ENCODE assay signal across 12 cellular contexts in genomic region chr14:61469771-61470170, GRCh38.
A peak's percentile ranks its signal among the peaks of the same experiment; 100 is the strongest.
DNase-seq lines count a peak whose midpoint lies in the region; ATAC-seq and TF ChIP-seq lines count a peak whose summit lies in the region.
"Had no signal": no experiment of that assay in that cellular context is flagged by ENCODE, and none has a peak within 500 bp of the region (broad histone marks: within the 10 kb centered on the region; RNA-seq: fewer than 3 reads in every experiment).

No MANE protein-coding gene starts in this region.

- intact Hi-C loops in activated CD8-positive, alpha-beta T cell treated with anti-CD3 and anti-CD28 coated beads for 36 hours (cut with micrococcal nuclease), result loop anchor here (5.0 to 10.0 kb wide), 4 partner anchors 103 to 655 kb away; partner anchors contain the start of gene HIF1A

- peaks cover 83% of the 10 kb centered on the region for H3K4me1 Mint-ChIP-seq in activated CD8-positive, alpha-beta T cell treated with anti-CD3 and anti-CD28 coated beads for 36 hours (ENCODE audit: low read depth)

- no peak overlapping the region for H2AFZ ChIP-seq in ACC112 (ENCODE audit: low read length, unreplicated experiment)

- CTCF ChIA-PET in activated CD8-positive, alpha-beta T cell treated with anti-CD3 and anti-CD28 coated beads for 36 hours (lab: Charles Lee), result interaction anchor here (0.7 to 3.8 kb wide), 13 partner anchors 9 to 368 kb away, joined by 3 to 34 read pairs (median 3); partner anchors contain the start of gene TMEM30B

- H3K4me3 ChIP-seq in ACC112 (ENCODE audit: low read depth, low read length), result no peak overlapping the region; the same call in 1 of the 2 replicates
- no peak overlapping the region for H3K4me3 ChIP-seq in lung

- DNase-seq in DMS 273 treated with DMSO at 0.1 percent for 48 hours (lab: John Stamatoyannopoulos, UW), result peak; percentile 31
- no peak for DNase-seq in activated CD8-positive, alpha-beta T cell treated with anti-CD3 and anti-CD28 coated beads for 36 hours
- DNase-seq in lung (ENCODE audit: low spot score), result peak; percentile 26
- DNase-seq in mesenteric fat pad (ENCODE audit: low spot score), result no peak
- DNase-seq in CD1c-positive myeloid dendritic cell (ENCODE audit: extremely low spot score), result no peak
- no peak for DNase-seq in GM19240 (ENCODE audit: insufficient read length, low spot score)
- DNase-seq: activated CD4-positive, alpha-beta T cell treated with anti-CD3 and anti-CD28 coated beads for 1 hour; aorta had no signal

- WGBS in lung, 2 donors, result 81 to 87% methylated on average over 6 of the region's 6 CpGs

- H3K9me3 Mint-ChIP-seq in activated CD8-positive, alpha-beta T cell treated with anti-CD3 and anti-CD28 coated beads for 36 hours, result no peaks in the 10 kb centered on the region

- no peaks in the 10 kb centered on the region for H3K27me3 Mint-ChIP-seq in activated CD8-positive, alpha-beta T cell treated with anti-CD3 and anti-CD28 coated beads for 36 hours

- H3K4me1 ChIP-seq in ACC112 (ENCODE audit: control insufficient read depth, insufficient read depth, low read length, unreplicated experiment) (peaks cover 79% of the 10 kb centered on the region), lung (ENCODE audit: control insufficient read depth in 2 of 2, insufficient read depth in 2 of 2, low read length in 2 of 2) (peaks cover 18 to 54% of the 10 kb centered on the region in 2 donors)

- peaks cover 67% of the 10 kb centered on the region for H3K36me3 Mint-ChIP-seq in activated CD8-positive, alpha-beta T cell treated with anti-CD3 and anti-CD28 coated beads for 36 hours (ENCODE audit: low read depth)

- H3K36me3 ChIP-seq in ACC112 (ENCODE audit: insufficient read depth, low read length) (no peaks in the 10 kb centered on the region), lung (ENCODE audit: control insufficient read depth in 2 of 2, insufficient read depth in 2 of 2, low read length in 2 of 2) (peaks cover 0 to 5% of the 10 kb centered on the region in 2 donors)
- H3K36me3 ChIP-seq: esophagus muscularis mucosa had no signal

- peak overlapping the region; percentile 92 for H3K27ac Mint-ChIP-seq in activated CD8-positive, alpha-beta T cell treated with anti-CD3 and anti-CD28 coated beads for 36 hours

- H3K79me2 ChIP-seq in ACC112 (ENCODE audit: control insufficient read depth, insufficient read depth, low read length, unreplicated experiment), result peaks cover 79% of the 10 kb centered on the region

- no peak for TF ChIP-seq CTCF in activated CD8-positive, alpha-beta T cell treated with anti-CD3 and anti-CD28 coated beads for 36 hours (IDR thresholded peaks at IDR 0.05)
- TF ChIP-seq CTCF in lung (IDR thresholded peaks at IDR 0.05; ENCODE audit: control extremely low read depth, extremely low read depth), result no peak

- POLR2A ChIA-PET in activated CD8-positive, alpha-beta T cell treated with anti-CD3 and anti-CD28 coated beads for 36 hours (lab: Charles Lee), result interaction anchor here (0.8 to 1.7 kb wide), 4 partner anchors 8 to 93 kb away, joined by 3 to 4 read pairs (median 3); no protein-coding TSS in a partner anchor

- H3K27ac ChIP-seq in ACC112 (ENCODE audit: low read depth, low read length) (peak overlapping the region; percentile 98), lung (ENCODE audit: low read depth in 1 of 2, low read length in 1 of 2) (peak overlapping the region; percentile 80 to 90)

- H3K27me3 ChIP-seq in ACC112 (ENCODE audit: insufficient read depth, low read length) (no peaks in the 10 kb centered on the region), lung (ENCODE audit: control insufficient read depth, insufficient read depth) (no peaks in the 10 kb centered on the region)
- H3K27me3 ChIP-seq: esophagus muscularis mucosa had no signal

- H3K9me3 ChIP-seq in lung (ENCODE audit: control insufficient read depth in 2 of 2, insufficient read depth in 1 of 2, low read length in 1 of 2), result no peaks in the 10 kb centered on the region
- H3K9me3 ChIP-seq: esophagus muscularis mucosa had no signal

- H3K4me3 Mint-ChIP-seq in activated CD8-positive, alpha-beta T cell treated with anti-CD3 and anti-CD28 coated beads for 36 hours, result peak overlapping the region; percentile 2

- no peak for ATAC-seq in activated CD8-positive, alpha-beta T cell treated with anti-CD3 and anti-CD28 coated beads for 36 hours
- ATAC-seq in lung (ENCODE audit: insufficient read depth, low FRiP score) (no peak), GM21423 (IDR thresholded peaks at IDR 0.05; ENCODE audit: unreplicated experiment) (no peak)
- ATAC-seq: Panc1 had no signal

Comparison
In these comparisons a context has a peak if more than half of its experiments do, and no peak if none do; other contexts are left out.
1. DNase-seq: peak in DMS 273 treated with DMSO at 0.1 percent for 48 hours (single experiment) and lung (single experiment); none in activated CD8-positive, alpha-beta T cell treated with anti-CD3 and anti-CD28 coated beads for 36 hours (single experiment), mesenteric fat pad (single experiment), CD1c-positive myeloid dendritic cell (single experiment) and GM19240 (single experiment).